1 cellular context compared by ENCODE assay signal in the genomic region with DNA sequence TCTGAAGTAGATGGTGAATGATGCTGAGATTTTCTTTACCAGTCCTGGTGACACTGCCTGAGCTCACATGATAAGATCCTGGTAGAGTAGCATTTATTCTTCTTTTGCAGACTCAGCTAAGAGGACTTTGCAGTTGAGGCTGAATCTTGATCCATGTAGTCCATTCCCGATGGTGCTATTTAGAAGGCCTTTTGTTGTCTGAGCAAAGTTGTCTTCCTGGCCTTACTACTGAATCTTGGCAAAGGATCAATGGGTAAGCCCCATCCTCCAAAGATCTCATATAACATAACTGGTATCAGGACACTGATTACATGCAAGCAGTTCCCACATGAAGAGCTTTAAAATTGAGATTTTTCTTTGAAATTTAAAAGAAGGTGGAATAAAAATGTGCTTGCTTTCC.
TF ChIP-seq lines count a peak whose summit lies in the region.

No MANE protein-coding gene starts in this region.

TF ChIP-seq in GM23338, 12 proteins besides CTCF, POLR2A, EP300 and RAD21 (continued from another document):
- no peak for TF ChIP-seq ZNF114 (CRISPR knock-in tag; IDR thresholded peaks at IDR 0.05)
